22 cellular contexts compared by ENCODE assay signal in the genomic region with DNA sequence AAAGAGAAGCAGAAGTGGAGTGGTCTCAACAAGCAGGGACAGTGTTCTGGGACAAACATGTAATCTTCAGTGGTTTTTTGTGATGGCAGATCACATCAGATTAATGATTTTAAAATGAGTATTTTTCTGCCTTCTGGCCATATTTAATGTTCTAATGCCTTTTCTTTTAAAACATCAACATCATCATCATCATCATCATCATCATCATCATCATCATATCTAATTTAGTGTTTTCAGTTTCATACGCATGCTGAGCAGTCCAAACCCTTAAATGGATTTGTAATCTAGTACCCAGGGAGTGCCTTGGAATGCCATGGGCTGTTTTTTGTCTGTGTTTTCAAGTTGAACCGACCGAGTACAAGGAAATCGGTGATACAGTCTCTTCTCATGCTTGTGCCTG.
"Had no signal": no experiment of that assay in that cellular context is flagged by ENCODE, and none has a peak within 500 bp of the region (broad histone marks: within the 10 kb centered on the region; RNA-seq: fewer than 3 reads in every experiment).

No MANE protein-coding gene starts in this region.

- H2AFZ ChIP-seq: hepatocyte had no signal

- H3K27me3 ChIP-seq: colonic mucosa, esophagus squamous epithelium, gastrocnemius medialis, heart left ventricle, hepatocyte, left lung had no signal

- H3K36me3 ChIP-seq: colonic mucosa, esophagus squamous epithelium, gastrocnemius medialis, heart left ventricle, left lung, lower lobe of right lung had no signal

- H3K79me2 ChIP-seq: hepatocyte had no signal

- H3K27ac ChIP-seq: colonic mucosa, epithelial cell of prostate, esophagus squamous epithelium, gastrocnemius medialis, heart left ventricle, hepatocyte, left lung, lower lobe of right lung had no signal

- H3K4me2 ChIP-seq: hepatocyte had no signal

- H3K4me3 ChIP-seq: colonic mucosa, esophagus squamous epithelium, gastrocnemius medialis, heart left ventricle, hepatocyte, left lung, lower lobe of right lung, mucosa of descending colon had no signal

- DNase-seq: colonic mucosa; cortex of kidney; effector CD8-positive, alpha-beta T cell; effector memory CD8-positive, alpha-beta T cell; endodermal cell; erythroblast; esophagus squamous epithelium; foreskin fibroblast; foreskin melanocyte; gastrocnemius medialis; heart left ventricle; hypothalamus; immature natural killer cell; left cardiac atrium; left lung; left ventricle myocardium superior; lower lobe of right lung; mesenchymal stem cell; mucosa of descending colon; naive B cell had no signal

- H3K9me3 ChIP-seq: colonic mucosa, esophagus squamous epithelium, gastrocnemius medialis, heart left ventricle, left lung, lower lobe of right lung, mucosa of descending colon had no signal

- H3K4me1 ChIP-seq: colonic mucosa, esophagus squamous epithelium, gastrocnemius medialis, heart left ventricle, left lung, lower lobe of right lung had no signal
